ENCODE assay signal across 29 cellular contexts in genomic region chr10:32931593-32931992, GRCh38. TPM values are rescaled to one million over a fixed set of nuclear protein-coding genes. Genes with fewer than 3 reads are reported as not detected.
DNase-seq lines count a peak whose midpoint lies in the region; ATAC-seq and TF ChIP-seq lines count a peak whose summit lies in the region.
"Had no signal": no experiment of that assay in that cellular context is flagged by ENCODE, and none has a peak within 500 bp of the region (broad histone marks: within the 10 kb centered on the region; RNA-seq: fewer than 3 reads in every experiment).

No MANE protein-coding gene starts in this region.

- H3K23me2 ChIP-seq in H9 (ENCODE audit: insufficient read length, low read depth, low read length, poor library complexity, severe bottlenecking), result no peaks in the 10 kb centered on the region

- no peak overlapping the region for H3K18ac ChIP-seq in H9 (ENCODE audit: insufficient read length, low read depth, low read length)

- H3K4me2 ChIP-seq in GM23338 (no peak overlapping the region), H9 (ENCODE audit: insufficient read depth, insufficient read length, low read length) (no peak overlapping the region)

- WGBS in mesodermal cell (ENCODE audit: insufficient coverage in 2 of 2), 2 experiments, result 75 to 100% methylated on average over 1 of the region's 1 CpG
- WGBS in H9 (ENCODE audit: extremely low coverage, insufficient read length, low lambda C conversion rate), result no CpG with 5 or more reads among the region's 1 CpG

- no peak overlapping the region for H4K91ac ChIP-seq in H9 (ENCODE audit: insufficient read length, low read depth, low read length)

- CTCF ChIA-PET in T-cell (lab: Charles Lee), result interaction anchor here in 1 of 2 donors (0.6 kb wide), 1 partner anchor 16 kb away, joined by 4 read pairs; no protein-coding TSS in a partner anchor
- CTCF ChIA-PET in activated naive CD4-positive, alpha-beta T cell treated with anti-CD3 and anti-CD28 coated beads for 36 hours (lab: Charles Lee), result no interaction called here

- H3K27ac Mint-ChIP-seq in activated T-cell treated with anti-CD3 and anti-CD28 coated beads, Interleukin-2, amount 50 U/mL, for 24 hours, result peak overlapping the region; percentile 53
- H3K27ac Mint-ChIP-seq in T-cell (peak overlapping the region; percentile 35 to 77), GM23338 (no peak overlapping the region), H9 (peak overlapping the region in 1 of 3 experiments; percentile 74; a peak in 1 of 7 replicates)
- no peak overlapping the region for H3K27ac Mint-ChIP-seq in activated naive CD4-positive, alpha-beta T cell treated with anti-CD3 and anti-CD28 coated beads for 36 hours
- H3K27ac Mint-ChIP-seq: activated naive CD4-positive, alpha-beta T cell treated with anti-CD3 and anti-CD28 coated beads, Interleukin-2, amount 10 ng/mL, durations not matched to agents 7 days and 5 days; B cell; nephron progenitor cell had no signal

- POLR2A ChIA-PET in T-cell (lab: Charles Lee), result interaction anchor here (0.6 to 0.7 kb wide), 3 partner anchors 20 to 345 kb away, joined by 3 to 8 read pairs (median 4); no protein-coding TSS in a partner anchor

- H3K9ac ChIP-seq in H9 (ENCODE audit: extremely low read depth, insufficient read length, low read length), result no peak overlapping the region

- peaks cover 21% of the 10 kb centered on the region for H3K4me1 Mint-ChIP-seq in activated T-cell treated with anti-CD3 and anti-CD28 coated beads, Interleukin-2, amount 50 U/mL, for 24 hours (ENCODE audit: low read depth)
- H3K4me1 Mint-ChIP-seq in T-cell (peaks cover 22 to 70% (median 44%) of the 10 kb centered on the region in 3 donors), GM23338 (peaks cover 14% of the 10 kb centered on the region), H9 (peaks cover 6 to 8% of the 10 kb centered on the region in 2 experiments; a peak in 2 of 4 replicates)
- no peaks in the 10 kb centered on the region for H3K4me1 Mint-ChIP-seq in activated naive CD4-positive, alpha-beta T cell treated with anti-CD3 and anti-CD28 coated beads for 36 hours (ENCODE audit: low read depth)

- no peak overlapping the region for H2BK120ac ChIP-seq in H9 (ENCODE audit: low read depth, low read length, poor library complexity, severe bottlenecking)

- intact Hi-C loops in activated naive CD4-positive, alpha-beta T cell treated with anti-CD3 and anti-CD28 coated beads for 36 hours (cut with micrococcal nuclease), result no loop called here

- no peak overlapping the region for H3K4me3 Mint-ChIP-seq in activated T-cell treated with anti-CD3 and anti-CD28 coated beads, Interleukin-2, amount 50 U/mL, for 24 hours
- no peak overlapping the region for H3K4me3 Mint-ChIP-seq in T-cell
- no peak overlapping the region for H3K4me3 Mint-ChIP-seq in GM23338
- no peak overlapping the region for H3K4me3 Mint-ChIP-seq in H9
- H3K4me3 Mint-ChIP-seq in activated naive CD4-positive, alpha-beta T cell treated with anti-CD3 and anti-CD28 coated beads for 36 hours, result no peak overlapping the region
- H3K4me3 Mint-ChIP-seq: activated naive CD4-positive, alpha-beta T cell treated with anti-CD3 and anti-CD28 coated beads, Interleukin-2, amount 10 ng/mL, durations not matched to agents 7 days and 5 days; activated T-cell treated with anti-CD3 and anti-CD28 coated beads, Interleukin-2, amount 50 U/mL, for 4 hours; B cell; nephron progenitor cell had no signal

- peak overlapping the region; percentile 6 for H3K27ac ChIP-seq in mesodermal cell (ENCODE audit: low read depth, low read length, severe bottlenecking)
- H3K27ac ChIP-seq in GM23338 (ENCODE audit: low read depth), result no peak overlapping the region
- H3K27ac ChIP-seq in H9 (ENCODE audit: insufficient read length, low read depth, low read length), result no peak overlapping the region
- H3K27ac ChIP-seq: gastrocnemius medialis, SJCRH30, stomach, tibial nerve had no signal

- TF ChIP-seq CTCF in GM23338 (conservative IDR thresholded peaks at IDR 0.05; ENCODE audit: low read depth in 2 of 2), result no peak
- TF ChIP-seq CTCF in H9 (conservative IDR thresholded peaks at IDR 0.05), result no peak

- H2BK5ac ChIP-seq in H9 (ENCODE audit: insufficient read length, low read length), result no peak overlapping the region

- H3K79me2 ChIP-seq in GM23338 (replicated peaks; ENCODE audit: insufficient read depth), result peaks cover 65% of the 10 kb centered on the region
- H3K79me2 ChIP-seq in H9 (ENCODE audit: insufficient read depth, low read length), result peaks cover 4% of the 10 kb centered on the region

- H4K20me1 ChIP-seq in GM23338 (replicated peaks; ENCODE audit: insufficient read depth), result peaks cover 16% of the 10 kb centered on the region
- H4K20me1 ChIP-seq in H9 (ENCODE audit: control insufficient read depth, insufficient read depth, insufficient read length), result no peaks in the 10 kb centered on the region

- H2BK20ac ChIP-seq in H9 (ENCODE audit: low read depth, low read length, poor library complexity, severe bottlenecking), result no peak overlapping the region

- no peak overlapping the region for H2BK15ac ChIP-seq in H9 (ENCODE audit: low read depth, low read length)

- H3K14ac ChIP-seq in H9 (ENCODE audit: insufficient read depth, low read length), result no peak overlapping the region

- no peak overlapping the region for H3K4ac ChIP-seq in H9 (ENCODE audit: low read depth, low read length)

- DNase-seq in activated T-cell treated with anti-CD3 and anti-CD28 coated beads, Interleukin-2, amount 50 U/mL, for 24 hours, result no peak
- DNase-seq in activated T-cell treated with anti-CD3 and anti-CD28 coated beads, Interleukin-2, amount 50 U/mL, for 1 hour, result no peak
- DNase-seq in T-cell, result no peak
- DNase-seq in GM23338 (ENCODE audit: low spot score), result no peak
- DNase-seq in H9, result no peak
- DNase-seq in activated naive CD4-positive, alpha-beta T cell treated with anti-CD3 and anti-CD28 coated beads for 36 hours, result no peak
- DNase-seq in activated gamma-delta T cell treated with Interleukin-2 at 50 U/mL for 16 hours, result no peak
- DNase-seq: activated CD4-positive, alpha-beta T cell treated with anti-CD3 and anti-CD28 coated beads for 1 hour; activated naive CD4-positive, alpha-beta T cell treated with anti-CD3 and anti-CD28 coated beads, Interleukin-2, amount 10 ng/mL, durations not matched to agents 7 days and 5 days; activated T-cell treated with anti-CD3 and anti-CD28 coated beads, Interleukin-2, amount 50 U/mL, for 4 hours; amniotic stem cell; COR-L47; DMS79; effector CD8-positive, alpha-beta T cell; esophagus squamous epithelium; gastrocnemius medialis; left ventricle myocardium superior; MG63; NCI-H1417 treated with DMSO at 0.1 percent for 48 hours; NCI-H2081 treated with DMSO at 0.1 percent for 48 hours; NCI-H82; nephron progenitor cell; OCI-M1; SJCRH30; stomach had no signal

- H3K36me3 Mint-ChIP-seq in activated T-cell treated with anti-CD3 and anti-CD28 coated beads, Interleukin-2, amount 50 U/mL, for 24 hours (ENCODE audit: low read depth), result peaks cover 63% of the 10 kb centered on the region
- H3K36me3 Mint-ChIP-seq in T-cell (peaks cover 64% of the 10 kb centered on the region), GM23338 (ENCODE audit: low read depth) (peaks cover 62% of the 10 kb centered on the region), H9 (ENCODE audit: insufficient read depth in 1 of 3, low read depth in 3 of 3) (peaks cover 28 to 58% (median 52%) of the 10 kb centered on the region in 3 experiments; a peak in 6 of 7 replicates)
- peaks cover 28% of the 10 kb centered on the region for H3K36me3 Mint-ChIP-seq in activated naive CD4-positive, alpha-beta T cell treated with anti-CD3 and anti-CD28 coated beads for 36 hours (ENCODE audit: low read depth)

- no peak overlapping the region for H2AK5ac ChIP-seq in H9 (ENCODE audit: insufficient read length, low read length)

- H3K9me3 ChIP-seq in mesodermal cell (ENCODE audit: control insufficient read depth, low read length) (no peaks in the 10 kb centered on the region), H9 (ENCODE audit: control insufficient read depth, low read depth, low read length) (no peaks in the 10 kb centered on the region)
- H3K9me3 ChIP-seq: esophagus squamous epithelium, gastrocnemius medialis, MG63, SJCRH30, stomach, tibial nerve had no signal

- no peaks in the 10 kb centered on the region for H3K9me2 ChIP-seq in GM23338 (ENCODE audit: insufficient read depth)

- no peak overlapping the region for H2BK12ac ChIP-seq in H9 (ENCODE audit: insufficient read length, low read depth, low read length)

- H3K4me1 ChIP-seq in mesodermal cell (ENCODE audit: control insufficient read depth, insufficient read depth, low read length, poor library complexity, severe bottlenecking) (peaks cover 7% of the 10 kb centered on the region), GM23338 (ENCODE audit: insufficient read depth) (peaks cover 2% of the 10 kb centered on the region), H9 (ENCODE audit: insufficient read depth, low read length) (no peaks in the 10 kb centered on the region)
- H3K4me1 ChIP-seq: SJCRH30 had no signal

- no peak overlapping the region for H4K8ac ChIP-seq in H9 (replicated peaks; ENCODE audit: insufficient read length, low read depth, low read length)

- H3K27me3 ChIP-seq in GM23338 (ENCODE audit: insufficient read depth), result no peaks in the 10 kb centered on the region
- no peaks in the 10 kb centered on the region for H3K27me3 ChIP-seq in H9 (ENCODE audit: insufficient read depth, low read length)
- H3K27me3 ChIP-seq: esophagus squamous epithelium, gastrocnemius medialis, MG63, SJCRH30, stomach, tibial nerve had no signal

- peaks cover 82% of the 10 kb centered on the region for H3K36me3 ChIP-seq in mesodermal cell (ENCODE audit: control insufficient read depth, insufficient read depth, low read length)
- H3K36me3 ChIP-seq in GM23338 (ENCODE audit: insufficient read depth), result peaks cover 34% of the 10 kb centered on the region

- H3K79me1 ChIP-seq in H9 (ENCODE audit: insufficient read depth, low read depth, low read length, poor library complexity, severe bottlenecking), result peaks cover 5% of the 10 kb centered on the region

- H3K4me3 ChIP-seq in mesodermal cell (ENCODE audit: extremely low read depth, insufficient read depth, low read length, poor library complexity, severe bottlenecking), result no peak overlapping the region
- H3K4me3 ChIP-seq in GM23338, result no peak overlapping the region
- H3K4me3 ChIP-seq: esophagus squamous epithelium, gastrocnemius medialis, MG63, SJCRH30, stomach, tibial nerve had no signal

- no peaks in the 10 kb centered on the region; the same call in 1 of the 2 replicates for H3F3A ChIP-seq in GM23338 (replicated peaks; ENCODE audit: low read depth)

- no peak for ATAC-seq in T-cell (replicated peaks in 1 of 4)
- no peak for ATAC-seq in GM23338
- ATAC-seq: activated T-cell treated with anti-CD3 and anti-CD28 coated beads, Interleukin-2, amount 50 U/mL, for 4 hours; gastrocnemius medialis; left ventricle myocardium superior; sciatic nerve had no signal

- no peaks in the 10 kb centered on the region for H3K27me3 Mint-ChIP-seq in activated T-cell treated with anti-CD3 and anti-CD28 coated beads, Interleukin-2, amount 50 U/mL, for 24 hours
- H3K27me3 Mint-ChIP-seq in T-cell (no peaks in the 10 kb centered on the region), GM23338 (ENCODE audit: insufficient read depth, low read depth, poor library complexity) (peaks cover 2% of the 10 kb centered on the region), H9 (ENCODE audit: low read depth) (no peaks in the 10 kb centered on the region)
- H3K27me3 Mint-ChIP-seq in activated naive CD4-positive, alpha-beta T cell treated with anti-CD3 and anti-CD28 coated beads for 36 hours (ENCODE audit: low read depth), result no peaks in the 10 kb centered on the region
- H3K27me3 Mint-ChIP-seq: activated naive CD4-positive, alpha-beta T cell treated with anti-CD3 and anti-CD28 coated beads, Interleukin-2, amount 10 ng/mL, durations not matched to agents 7 days and 5 days; B cell had no signal

- no peak overlapping the region for H2AFZ ChIP-seq in GM23338
- no peak overlapping the region for H2AFZ ChIP-seq in H9 (ENCODE audit: low read length)

- H3T11ph ChIP-seq in H9 (ENCODE audit: low read length), result no peak overlapping the region

- no peak overlapping the region for H3K23ac ChIP-seq in H9 (ENCODE audit: insufficient read length, low read depth, low read length)

- H4K5ac ChIP-seq in H9 (ENCODE audit: insufficient read length, low read depth, low read length), result no peak overlapping the region

- H3K56ac ChIP-seq in H9 (ENCODE audit: insufficient read length, low read depth, low read length), result no peak overlapping the region

- H3K9me3 Mint-ChIP-seq in activated T-cell treated with anti-CD3 and anti-CD28 coated beads, Interleukin-2, amount 50 U/mL, for 24 hours, result no peaks in the 10 kb centered on the region
- H3K9me3 Mint-ChIP-seq in T-cell (peaks cover 0 to 1% (median 0%) of the 10 kb centered on the region in 3 donors), GM23338 (no peaks in the 10 kb centered on the region), H9 (peaks cover 3 to 4% of the 10 kb centered on the region in 2 experiments; a peak in 2 of 5 replicates)
- no peaks in the 10 kb centered on the region for H3K9me3 Mint-ChIP-seq in activated naive CD4-positive, alpha-beta T cell treated with anti-CD3 and anti-CD28 coated beads for 36 hours
- H3K9me3 Mint-ChIP-seq: activated T-cell treated with anti-CD3 and anti-CD28 coated beads, Interleukin-2, amount 50 U/mL, for 4 hours had no signal

RNA-seq across cellular contexts. Expression of gene ITGB1, which starts 26.4 kb away (rescaled TPM):
- total RNA-seq in T-cell, result 100 to 1,000 TPM; 140 to 269 (median 177) TPM
- polyA plus RNA-seq in mesodermal cell (2013, experiment 1 of 2), result 2,053 TPM
- polyA plus RNA-seq in mesodermal cell (2013, experiment 2 of 2), result 2,142 TPM
- total RNA-seq in GM23338 (2014; rRNA removed; shearing (Covaris generic)), result 439 and 441 TPM in 2 replicates
- polyA plus RNA-seq in GM23338 (2016; fragmentation: Nextera tagmentation; extraction: Ambion mirVana), result 309 and 317 TPM in 2 replicates
- total RNA-seq in H9 (2021), result 223 and 253 TPM in 2 replicates
- 10 to 100 TPM; 30.3 to 34.5 TPM for total RNA-seq in activated naive CD4-positive, alpha-beta T cell treated with anti-CD3 and anti-CD28 coated beads for 36 hours

Comparison
In these comparisons a context has a peak if more than half of its experiments do, and no peak if none do; other contexts are left out.
1. H3K27ac Mint-ChIP-seq: peak in activated T-cell treated with anti-CD3 and anti-CD28 coated beads, Interleukin-2, amount 50 U/mL, for 24 hours (single experiment) and T-cell (2 of 2); none in GM23338 (single experiment) and activated naive CD4-positive, alpha-beta T cell treated with anti-CD3 and anti-CD28 coated beads for 36 hours (single experiment).